8 cellular contexts compared by ENCODE assay signal in the genomic region with DNA sequence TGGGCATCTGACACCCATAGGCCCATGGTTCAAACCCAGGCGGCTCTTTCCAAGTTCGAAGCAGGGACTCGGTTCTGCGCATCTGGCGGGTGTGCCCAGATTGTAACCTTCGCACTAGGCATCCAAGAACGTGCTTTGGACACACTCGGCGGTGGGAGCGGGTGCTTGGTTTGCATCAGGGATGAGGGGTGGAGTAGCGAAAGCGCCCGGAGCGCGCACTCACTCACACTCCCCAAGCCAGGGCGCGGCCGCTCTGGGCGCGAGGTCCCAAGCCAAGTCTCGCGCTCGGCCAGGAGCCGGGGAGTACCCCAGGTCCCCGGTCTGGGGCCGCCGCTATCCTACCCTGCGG. TPM values are rescaled to one million over a fixed set of nuclear protein-coding genes. Genes with fewer than 3 reads are reported as not detected.
DNase-seq lines count a peak whose midpoint lies in the region; TF ChIP-seq lines count a peak whose summit lies in the region.

No MANE protein-coding gene starts in this region.

- H3K9ac ChIP-seq in rectal smooth muscle tissue (ENCODE audit: low read length) = no peak overlapping the region

- intact Hi-C loops in ascending aorta (cut with DNase I) = no loop called here

- H3K36me3 ChIP-seq in BE2C = no peaks in the 10 kb centered on the region
- no peaks in the 10 kb centered on the region for H3K36me3 ChIP-seq in ascending aorta
- H3K36me3 ChIP-seq in rectal smooth muscle tissue (ENCODE audit: control insufficient read depth, insufficient read depth, low read length) = no peaks in the 10 kb centered on the region

- no peak overlapping the region for H3K27ac ChIP-seq in ascending aorta
- H3K27ac ChIP-seq in rectal smooth muscle tissue (ENCODE audit: low read depth, low read length) = no peak overlapping the region

- H3K27me3 ChIP-seq in BE2C (no peaks in the 10 kb centered on the region), ascending aorta (no peaks in the 10 kb centered on the region), rectal smooth muscle tissue (ENCODE audit: control insufficient read depth, insufficient read depth, low read length) (peaks cover 9% of the 10 kb centered on the region)

- peak overlapping the region; percentile 61 for H3K4me3 ChIP-seq in BE2C (ENCODE audit: low read depth, low read length)
- H3K4me3 ChIP-seq in ascending aorta = peak overlapping the region; percentile 56 to 71
- peak overlapping the region; percentile 64 for H3K4me3 ChIP-seq in iPS-11a (ENCODE audit: low read depth, low read length)
- H3K4me3 ChIP-seq in rectal smooth muscle tissue (ENCODE audit: low read length) = peak overlapping the region; percentile 61

- DNase-seq in BE2C = no peak
- no peak for DNase-seq in ascending aorta (ENCODE audit: low spot score in 2 of 2)
- no peak for DNase-seq in NK-92 treated with Interleukin-12 subunit alpha and Interleukin-12 subunit beta, amount 100 ng/mL, for 24 hours (lab: John Stamatoyannopoulos, UW)
- DNase-seq in T1000 (lab: John Stamatoyannopoulos, UW) = no peak
- no peak for DNase-seq in NCI-H82 (lab: John Stamatoyannopoulos, UW)
- DNase-seq in DMS 273 treated with DMSO at 0.1 percent for 48 hours (lab: John Stamatoyannopoulos, UW) = no peak

- no peak for TF ChIP-seq CTCF in BE2C (IDR thresholded peaks at IDR 0.05; ENCODE audit: low read depth, low read length)
- no peak for TF ChIP-seq CTCF in ascending aorta (IDR thresholded peaks at IDR 0.05)

- H3K4me1 ChIP-seq in BE2C (no peaks in the 10 kb centered on the region), ascending aorta (peaks cover 7 to 10% of the 10 kb centered on the region in 2 donors), rectal smooth muscle tissue (ENCODE audit: control insufficient read depth, insufficient read depth, low read length) (no peaks in the 10 kb centered on the region)

- H3K9me3 ChIP-seq in BE2C = no peaks in the 10 kb centered on the region
- no peaks in the 10 kb centered on the region for H3K9me3 ChIP-seq in ascending aorta

RNA-seq across cellular contexts. Expression of gene SYT9, which starts 0.2 kb away (rescaled TPM):
- 5.3 TPM for polyA plus RNA-seq in BE2C (2012; ENCODE audit: insufficient read depth, insufficient read length, low read depth)
- total RNA-seq in ascending aorta = 3.1 TPM
